Comparison of ENCODE assay signal across 9 cellular contexts in the genomic region with DNA sequence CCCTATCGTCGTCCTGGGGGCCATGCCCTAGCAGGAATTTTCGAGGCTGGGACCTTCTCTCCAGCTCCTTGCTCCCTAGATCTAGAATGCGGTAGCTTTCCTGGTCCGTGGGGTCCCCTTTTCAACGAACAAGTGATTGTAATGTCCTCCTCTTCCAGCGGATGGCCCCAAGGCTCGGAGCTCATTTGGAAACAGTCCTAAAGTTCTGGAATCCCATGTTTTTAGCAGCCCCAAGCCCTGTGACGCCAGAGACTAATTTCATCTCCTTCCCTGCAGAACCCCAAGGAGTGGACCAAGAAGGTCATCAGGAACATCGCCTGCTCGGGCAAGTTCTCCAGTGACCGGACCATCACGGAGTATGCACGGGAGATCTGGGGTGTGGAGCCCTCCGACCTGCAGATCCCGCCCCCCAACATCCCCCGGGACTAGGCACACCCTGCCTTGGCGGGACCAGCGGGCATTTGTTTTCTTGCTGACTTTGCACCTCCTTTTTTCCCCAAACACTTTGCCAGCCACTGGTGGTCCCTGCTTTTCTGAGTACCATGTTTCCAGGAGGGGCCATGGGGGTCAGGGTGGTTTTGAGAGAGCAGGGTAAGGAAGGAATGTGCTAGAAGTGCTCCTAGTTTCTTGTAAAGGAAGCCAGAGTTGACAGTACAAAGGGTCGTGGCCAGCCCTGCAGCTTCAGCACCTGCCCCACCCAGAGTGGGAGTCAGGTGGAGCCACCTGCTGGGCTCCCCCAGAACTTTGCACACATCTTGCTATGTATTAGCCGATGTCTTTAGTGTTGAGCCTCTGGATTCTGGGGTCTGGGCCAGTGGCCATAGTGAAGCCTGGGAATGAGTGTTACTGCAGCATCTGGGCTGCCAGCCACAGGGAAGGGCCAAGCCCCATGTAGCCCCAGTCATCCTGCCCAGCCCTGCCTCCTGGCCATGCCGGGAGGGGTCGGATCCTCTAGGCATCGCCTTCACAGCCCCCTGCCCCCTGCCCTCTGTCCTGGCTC. TPM values are rescaled to one million over a fixed set of nuclear protein-coding genes. Genes with fewer than 3 reads are reported as not detected.
A peak's percentile ranks its signal among the peaks of the same experiment; 100 is the strongest.
DNase-seq lines count a peak whose midpoint lies in the region; ATAC-seq and TF ChIP-seq lines count a peak whose summit lies in the region.
"Had no signal": no experiment of that assay in that cellular context is flagged by ENCODE, and none has a peak within 500 bp of the region (broad histone marks: within the 10 kb centered on the region; RNA-seq: fewer than 3 reads in every experiment).

No MANE protein-coding gene starts in this region.

- intact Hi-C loops in Caco-2 (cut with micrococcal nuclease; ENCODE audit: unreplicated experiment): loop anchor here (2.0 to 10.0 kb wide), 2 partner anchors 278 to 302 kb away; no protein-coding TSS in a partner anchor

- no peaks in the 10 kb centered on the region for H3K9me3 Mint-ChIP-seq in Caco-2 (ENCODE audit: unreplicated experiment)
- H3K9me3 Mint-ChIP-seq: T-helper 1 cell treated with Interleukin-12 subunit alpha and Interleukin-12 subunit beta and Interleukin-4 antibody, amounts not matched to agents 30 μg/mL and 1 μg/mL, for 36 hours had no signal

- ATAC-seq in GM19324 (IDR thresholded peaks at IDR 0.05; ENCODE audit: low FRiP score, unreplicated experiment) (peak; percentile 4), GM18498 (IDR thresholded peaks at IDR 0.05; ENCODE audit: unreplicated experiment) (no peak)

- no peak overlapping the region for H3K4me3 Mint-ChIP-seq in Caco-2 (ENCODE audit: unreplicated experiment)
- H3K4me3 Mint-ChIP-seq: T-helper 1 cell treated with Interleukin-12 subunit alpha and Interleukin-12 subunit beta and Interleukin-4 antibody, amounts not matched to agents 30 μg/mL and 1 μg/mL, for 36 hours had no signal

- peak overlapping the region; percentile 64 for H3K27ac ChIP-seq in stomach smooth muscle (ENCODE audit: low read length)

- peaks cover 4% of the 10 kb centered on the region; the same call in 1 of the 2 replicates for H3K36me3 ChIP-seq in Caco-2 (ENCODE audit: control insufficient read depth, insufficient read depth, low read length)
- H3K36me3 ChIP-seq in stomach smooth muscle (ENCODE audit: control insufficient read depth in 2 of 2, insufficient read depth in 2 of 2, low read length in 2 of 2): peaks cover 25 to 35% of the 10 kb centered on the region in 2 donors

- TF ChIP-seq CTCF in Caco-2 (IDR thresholded peaks at IDR 0.05; ENCODE audit: insufficient read depth in 1 of 2, low read depth in 1 of 2, low read length in 1 of 2, severe bottlenecking in 1 of 2, unreplicated experiment in 1 of 2): peak in 1 of 2 experiments; percentile 49

- POLR2A ChIA-PET in Caco-2 (lab: Charles Lee): no interaction called here

- H3K36me3 Mint-ChIP-seq in Caco-2 (ENCODE audit: insufficient read depth, unreplicated experiment): peaks cover 90% of the 10 kb centered on the region

- no peaks in the 10 kb centered on the region for H3K9me3 ChIP-seq in Caco-2
- H3K9me3 ChIP-seq in stomach smooth muscle (ENCODE audit: control insufficient read depth in 2 of 2, low read length in 2 of 2): no peaks in the 10 kb centered on the region

- peak; percentile 56 to 62 for DNase-seq in Caco-2
- DNase-seq in KBM-7: peak; percentile 24
- peak in 32 of 56 donors; percentile 8 to 74 (median 44) for DNase-seq in amygdala (lab: John Stamatoyannopoulos, UW)
- peak; percentile 19 for DNase-seq in iris pigment epithelial cell (ENCODE audit: low read depth)
- DNase-seq in effector CD4-positive, alpha-beta T cell: no peak

- H3K9ac ChIP-seq in stomach smooth muscle (ENCODE audit: low read length in 2 of 2): peak overlapping the region; percentile 22 to 42

- BruUV-seq in Caco-2 (replicated peaks; lab: Mats Ljungman, UMichigan): no TSS peak

- CTCF ChIA-PET in Caco-2 (lab: Charles Lee): interaction anchor here (0.5 to 2.1 kb wide), 6 partner anchors 13 to 303 kb away, joined by 3 to 12 read pairs (median 4); no protein-coding TSS in a partner anchor

- in situ Hi-C loops in KBM-7 (cut with MboI; ENCODE audit: low pct_unique_long_range_greater_than_20kb, low sequenced_read_pairs): no loop called here

- H3K27ac Mint-ChIP-seq in Caco-2 (ENCODE audit: unreplicated experiment): peak overlapping the region; percentile 55
- H3K27ac Mint-ChIP-seq: T-helper 1 cell treated with Interleukin-12 subunit alpha and Interleukin-12 subunit beta and Interleukin-4 antibody, amounts not matched to agents 30 μg/mL and 1 μg/mL, for 36 hours had no signal

- no peaks in the 10 kb centered on the region for H3K4me1 ChIP-seq in Caco-2
- peaks cover 30% of the 10 kb centered on the region for H3K4me1 ChIP-seq in stomach smooth muscle (ENCODE audit: control insufficient read depth, insufficient read depth, low read length)

- H3K27me3 ChIP-seq in Caco-2 (replicated peaks; ENCODE audit: control insufficient read depth, insufficient read depth, low read length) (no peaks in the 10 kb centered on the region), stomach smooth muscle (ENCODE audit: control insufficient read depth in 1 of 2, insufficient read depth in 2 of 2, low read length in 2 of 2) (no peaks in the 10 kb centered on the region)

- H3K4me3 ChIP-seq in Caco-2 (ENCODE audit: low read depth, low read length) (no peak overlapping the region), stomach smooth muscle (ENCODE audit: low read length in 2 of 2) (no peak overlapping the region)

- no peaks in the 10 kb centered on the region for H3K27me3 Mint-ChIP-seq in Caco-2 (ENCODE audit: insufficient read depth, unreplicated experiment)

- H3K4me1 Mint-ChIP-seq in Caco-2 (ENCODE audit: low read depth, unreplicated experiment): no peaks in the 10 kb centered on the region

RNA-seq across cellular contexts. Expression of gene PYGB, which starts 48.5 kb away (rescaled TPM):
- total RNA-seq in Caco-2 (2022): 67.9 and 78.9 TPM in 2 replicates
